12 cellular contexts compared by ENCODE assay signal in genomic region chr10:30185916-30186315, GRCh38.
DNase-seq lines count a peak whose midpoint lies in the region; ATAC-seq and TF ChIP-seq lines count a peak whose summit lies in the region.
"Had no signal": no experiment of that assay in that cellular context is flagged by ENCODE, and none has a peak within 500 bp of the region (broad histone marks: within the 10 kb centered on the region; RNA-seq: fewer than 3 reads in every experiment).

No MANE protein-coding gene starts in this region.

- intact Hi-C loops in lower lobe of right lung (cut with DNase I), result no loop called here

- H3K9me3 ChIP-seq in lower lobe of right lung, result no peaks in the 10 kb centered on the region
- H3K9me3 ChIP-seq: gastroesophageal sphincter had no signal

- H3K36me3 ChIP-seq in ACC112 (ENCODE audit: insufficient read depth, low read length), result no peaks in the 10 kb centered on the region
- H3K36me3 ChIP-seq in lower lobe of right lung, result no peaks in the 10 kb centered on the region
- H3K36me3 ChIP-seq: gastroesophageal sphincter had no signal

- H3K27me3 ChIP-seq in ACC112 (ENCODE audit: insufficient read depth, low read length) (no peaks in the 10 kb centered on the region), lower lobe of right lung (ENCODE audit: low read depth) (no peaks in the 10 kb centered on the region)
- H3K27me3 ChIP-seq: gastroesophageal sphincter had no signal

- TF ChIP-seq CTCF in choroid plexus epithelial cell (conservative IDR thresholded peaks at IDR 0.05; ENCODE audit: low read depth, low read length) (no peak), lower lobe of right lung (IDR thresholded peaks at IDR 0.05) (no peak)

- peak; percentile 53 to 64 for ATAC-seq in lower lobe of right lung
- no peak for ATAC-seq in HG02973 (IDR thresholded peaks at IDR 0.05; ENCODE audit: unreplicated experiment)
- ATAC-seq: gastroesophageal sphincter, natural killer cell had no signal

- no peaks in the 10 kb centered on the region for H3K79me2 ChIP-seq in ACC112 (ENCODE audit: control insufficient read depth, insufficient read depth, low read length, unreplicated experiment)

- H3K27ac ChIP-seq in ACC112 (ENCODE audit: low read depth, low read length) (peak overlapping the region; percentile 55), lower lobe of right lung (peak overlapping the region; percentile 74)
- H3K27ac ChIP-seq: HL-60 had no signal

- DNase-seq in HT-29 (ENCODE audit: low spot score) (peak; percentile 40), choroid plexus epithelial cell (ENCODE audit: low read depth) (peak; percentile 87), lower lobe of right lung (no peak), NCI-H1048 (lab: John Stamatoyannopoulos, UW) (no peak), NCI-H2029 (lab: John Stamatoyannopoulos, UW) (no peak)
- no peak for DNase-seq in NK-92 treated with Interleukin-12 subunit alpha and Interleukin-12 subunit beta, amount 100 ng/mL, for 24 hours (lab: John Stamatoyannopoulos, UW)
- DNase-seq: CD4-positive, CD25-positive, alpha-beta regulatory T cell; natural killer cell had no signal

- H3K4me3 ChIP-seq in ACC112 (ENCODE audit: low read depth, low read length) (peak overlapping the region; percentile 56), choroid plexus epithelial cell (ENCODE audit: low read depth, low read length) (no peak overlapping the region), lower lobe of right lung (no peak overlapping the region)

- no peak overlapping the region for H2AFZ ChIP-seq in ACC112 (ENCODE audit: low read length, unreplicated experiment)

- H3K4me1 ChIP-seq in ACC112 (ENCODE audit: control insufficient read depth, insufficient read depth, low read length, unreplicated experiment) (peaks cover 51% of the 10 kb centered on the region), lower lobe of right lung (peaks cover 32% of the 10 kb centered on the region)

Comparison
In these comparisons a context has a peak if more than half of its experiments do, and no peak if none do; other contexts are left out.
1. DNase-seq: peak in HT-29 (single experiment) and choroid plexus epithelial cell (single experiment); none in lower lobe of right lung (single experiment), NCI-H1048 (single experiment), NK-92 treated with Interleukin-12 subunit alpha and Interleukin-12 subunit beta, amount 100 ng/mL, for 24 hours (single experiment) and NCI-H2029 (single experiment).